ENCODE assay signal across 1 cellular context in genomic region chr5:150122536-150123481, GRCh38.
TF ChIP-seq lines count a peak whose summit lies in the region.

No MANE protein-coding gene starts in this region.

TF ChIP-seq in H1, 55 proteins besides CTCF, POLR2A, EP300 and RAD21:
- no peak for TF ChIP-seq EZH2 (IDR thresholded peaks at IDR 0.05; ENCODE audit: low read depth, low read length, severe bottlenecking)
- no peak for TF ChIP-seq HDAC2 (IDR thresholded peaks at IDR 0.05; ENCODE audit: borderline replicate concordance in 1 of 2, low read depth in 2 of 2, low read length in 2 of 2)
- no peak for TF ChIP-seq BACH1 (IDR thresholded peaks at IDR 0.05; ENCODE audit: low read length)
- TF ChIP-seq SAP30 (IDR thresholded peaks at IDR 0.05; ENCODE audit: insufficient read depth, insufficient replicate concordance, low read length): no peak
- TF ChIP-seq BRCA1 (IDR thresholded peaks at IDR 0.05; ENCODE audit: low read depth, low read length): no peak
- TF ChIP-seq SRF (IDR thresholded peaks at IDR 0.05; ENCODE audit: low read depth, low read length): no peak
- no peak for TF ChIP-seq SIN3A (conservative IDR thresholded peaks at IDR 0.05 in 1 of 2, IDR thresholded peaks at IDR 0.05 in 1 of 2; ENCODE audit: low read depth in 1 of 2, low read length in 2 of 2)
- TF ChIP-seq TAF1 (IDR thresholded peaks at IDR 0.05; ENCODE audit: low read depth, low read length): no peak
- no peak for TF ChIP-seq POU5F1 (IDR thresholded peaks at IDR 0.05; ENCODE audit: low read depth, low read length)
- no peak for TF ChIP-seq KDM1A (IDR thresholded peaks at IDR 0.05; ENCODE audit: borderline replicate concordance, low read length)
- TF ChIP-seq GTF2F1 (IDR thresholded peaks at IDR 0.05; ENCODE audit: borderline replicate concordance, low read depth, low read length): no peak
